Comparison of ENCODE assay signal across 8 cellular contexts in the genomic region with DNA sequence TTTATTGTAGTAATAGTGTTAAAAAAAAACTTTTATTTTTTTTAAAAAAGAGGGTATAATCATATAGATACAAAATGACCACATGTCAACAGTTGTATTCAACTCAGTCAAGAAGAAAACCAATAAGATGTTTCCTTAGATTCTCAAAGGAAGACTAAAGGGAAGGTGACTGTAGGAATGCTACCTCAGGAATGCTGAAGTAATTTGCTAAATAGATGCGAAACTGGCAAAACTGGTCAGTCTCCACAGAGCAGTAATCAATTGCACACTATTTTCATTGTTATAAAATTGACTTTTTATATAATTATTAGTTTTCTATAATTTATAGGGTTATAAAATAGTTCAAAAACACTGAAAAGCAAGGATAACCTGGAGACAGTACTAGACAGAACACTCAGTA.
"Had no signal": no experiment of that assay in that cellular context is flagged by ENCODE, and none has a peak within 500 bp of the region (broad histone marks: within the 10 kb centered on the region; RNA-seq: fewer than 3 reads in every experiment).

No MANE protein-coding gene starts in this region.

- H3K27me3 Mint-ChIP-seq: IgD-negative memory B cell had no signal

- H3K9ac ChIP-seq: GM23248 had no signal

- H3K4me3 Mint-ChIP-seq: HFFc6, IgD-negative memory B cell had no signal

- FAIRE-seq: HepG2 had no signal

- H3K4me3 ChIP-seq: GM23248, HAP-1 had no signal

- H3K27ac ChIP-seq: GM23248, HL-60 had no signal

- DNase-seq: GM23248, H7, HFFc6, KBM-7 had no signal

- H3K36me3 ChIP-seq: HAP-1 had no signal

- H3K27ac Mint-ChIP-seq: HFFc6, IgD-negative memory B cell had no signal

- H3K4me1 ChIP-seq: HAP-1 had no signal

- H3K9me3 ChIP-seq: HAP-1 had no signal

- H3K4me1 Mint-ChIP-seq: IgD-negative memory B cell had no signal
